8 cellular contexts compared by ENCODE assay signal in genomic region chr5:6713274-6714181, GRCh38. TPM values are rescaled to one million over a fixed set of nuclear protein-coding genes. Genes with fewer than 3 reads are reported as not detected.
DNase-seq lines count a peak whose midpoint lies in the region; ATAC-seq and TF ChIP-seq lines count a peak whose summit lies in the region.

Gene TENT4A, plus strand, starts transcription at chr5:6713432. Its CDS starts 552 bp downstream, at chr5:6713984.

- H3K4me3 ChIP-seq in esophagus (ENCODE audit: low read depth in 1 of 2, low read length in 2 of 2): peak within 1 kb of the TSS; percentile 83 to 90

- DNase-seq in 8988T (peak; percentile 100), myocyte (ENCODE audit: low read depth) (no peak), amniotic stem cell (lab: John Stamatoyannopoulos, UW) (no peak), dermis blood vessel endothelial cell (no peak)

- H3K9me3 ChIP-seq in esophagus (ENCODE audit: control insufficient read depth in 2 of 2, insufficient read depth in 1 of 2, low read depth in 1 of 2, low read length in 1 of 2): no peaks in the 10 kb centered on the region

- peak; percentile 13 for ATAC-seq in GM18502 (IDR thresholded peaks at IDR 0.05; ENCODE audit: poor library complexity, unreplicated experiment)
- ATAC-seq in HG03139 (IDR thresholded peaks at IDR 0.05; ENCODE audit: unreplicated experiment): peak; percentile 10

- no peaks in the 10 kb centered on the region for H3K27me3 ChIP-seq in esophagus (ENCODE audit: control insufficient read depth in 1 of 2, insufficient read depth in 2 of 2, low read length in 2 of 2)

- H3K36me3 ChIP-seq in esophagus (ENCODE audit: control insufficient read depth in 2 of 2, insufficient read depth in 2 of 2, low read length in 1 of 2): no peaks in the 10 kb centered on the region

- TF ChIP-seq CTCF in VCaP (conservative IDR thresholded peaks at IDR 0.05): no peak

- H3K27ac ChIP-seq in VCaP (peak within 1 kb of the TSS; percentile 98), esophagus (ENCODE audit: low read depth in 2 of 2, low read length in 1 of 2) (peak within 1 kb of the TSS; percentile 98 to 99)

- peaks cover 6 to 19% of the 10 kb centered on the region in 2 donors for H3K4me1 ChIP-seq in esophagus (ENCODE audit: control insufficient read depth in 2 of 2, insufficient read depth in 2 of 2, low read length in 1 of 2)

- 1 to 2% methylated on average over 43 to 162 of the region's 163 CpGs for WGBS in esophagus, 2 donors

RNA-seq across cellular contexts. Expression of gene TENT4A, which starts in this region (rescaled TPM):
- polyA plus RNA-seq in esophagus: 1 to 10 TPM; 7.9 to 8.9 TPM
- total RNA-seq in myocyte (6.7 and 11.1 TPM in 2 replicates), dermis blood vessel endothelial cell (7.8 and 12.2 TPM in 2 replicates)
- 16.2 TPM for polyA plus RNA-seq in myocyte (2012)
